24 cellular contexts compared by ENCODE assay signal in the genomic region with DNA sequence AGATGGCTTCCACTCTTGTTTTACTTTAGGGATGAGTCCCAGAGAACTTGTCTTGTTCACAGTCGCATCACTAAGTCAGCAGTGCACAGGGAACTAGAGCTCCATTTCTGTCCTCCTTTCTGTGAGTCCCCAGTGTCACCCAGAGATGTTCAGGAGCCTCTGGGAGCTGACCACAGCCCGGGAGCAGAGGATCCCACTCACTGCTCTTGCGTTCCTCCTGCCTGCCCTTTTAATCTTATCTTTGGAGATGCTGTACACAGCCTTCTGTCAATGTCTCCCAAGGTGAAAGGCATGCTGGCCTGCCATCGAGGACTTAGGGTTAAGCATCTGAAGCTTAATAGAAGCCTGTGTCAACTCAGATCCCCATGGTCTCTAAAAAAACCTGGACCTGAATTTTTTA.
"Had no signal": no experiment of that assay in that cellular context is flagged by ENCODE, and none has a peak within 500 bp of the region (broad histone marks: within the 10 kb centered on the region; RNA-seq: fewer than 3 reads in every experiment).

No MANE protein-coding gene starts in this region.

- H3K27me3 ChIP-seq: Peyer's patch had no signal

- H3K9me3 Mint-ChIP-seq: activated naive CD4-positive, alpha-beta T cell treated with anti-CD3 and anti-CD28 coated beads, Interleukin-2, amount 50 U/mL, for 24 hours; activated naive CD8-positive, alpha-beta T cell treated with anti-CD3 and anti-CD28 coated beads, Interleukin-2, amount 50 U/mL, for 24 hours; activated T-cell treated with anti-CD3 and anti-CD28 coated beads, Interleukin-2, amount 50 U/mL, for 4 hours; activated T-helper 2 cell treated with anti-CD3 and anti-CD28 coated beads, Interferon-gamma antibody, Interleukin-2, Interleukin-4, amounts not matched to agents 10 μg/mL and 5 μg/mL and 100 μg/mL, durations not matched to agents 14 hours and 24 hours and 36 hours; WTC11 had no signal

- H3K9me3 ChIP-seq: Peyer's patch had no signal

- H3K27ac Mint-ChIP-seq: activated naive CD8-positive, alpha-beta T cell treated with anti-CD3 and anti-CD28 coated beads, Interleukin-2, amount 50 U/mL, for 24 hours; T-helper 17 cell; WTC11 had no signal

- H3K4me1 ChIP-seq: Peyer's patch had no signal

- H3K27ac ChIP-seq: Peyer's patch had no signal

- H3K4me1 Mint-ChIP-seq: WTC11 had no signal

- ATAC-seq: activated naive CD8-positive, alpha-beta T cell treated with anti-CD3 and anti-CD28 coated beads, Interleukin-2, amount 50 U/mL, for 24 hours; activated T-cell treated with anti-CD3 and anti-CD28 coated beads, Interleukin-2, amount 50 U/mL, for 4 hours; T-helper 17 cell; WTC11 had no signal

- H3K4me3 Mint-ChIP-seq: activated naive CD4-positive, alpha-beta T cell treated with anti-CD3 and anti-CD28 coated beads, Interleukin-2, amount 50 U/mL, for 24 hours; activated naive CD8-positive, alpha-beta T cell treated with anti-CD3 and anti-CD28 coated beads, Interleukin-2, amount 50 U/mL, for 24 hours; activated T-cell treated with anti-CD3 and anti-CD28 coated beads, Interleukin-2, amount 50 U/mL, for 4 hours; T-helper 17 cell; WTC11 had no signal

- H3K27me3 Mint-ChIP-seq: activated naive CD4-positive, alpha-beta T cell treated with anti-CD3 and anti-CD28 coated beads, Interleukin-2, amount 50 U/mL, for 24 hours; activated naive CD8-positive, alpha-beta T cell treated with anti-CD3 and anti-CD28 coated beads, Interleukin-2, amount 50 U/mL, for 24 hours; T-helper 17 cell had no signal

- DNase-seq: activated CD4-positive, alpha-beta T cell treated with anti-CD3 and anti-CD28 coated beads for 48 hours; activated CD4-positive, alpha-beta T cell treated with anti-CD3 and anti-CD28 coated beads, Interleukin-2, amount 50 U/mL, for 4 hours; activated CD4-positive, CD25-positive, alpha-beta regulatory T cell treated with anti-CD3 and anti-CD28 coated beads, Interleukin-2, amount 50 U/mL, for 72 hours; activated CD8-positive, alpha-beta memory T cell treated with anti-CD3 and anti-CD28 coated beads for 24 hours; activated gamma-delta T cell treated with Interleukin-2 at 50 U/mL for 16 hours; activated naive CD8-positive, alpha-beta T cell treated with anti-CD3 and anti-CD28 coated beads, Interleukin-2, amount 50 U/mL, for 24 hours; activated T-cell treated with anti-CD3 and anti-CD28 coated beads, Interleukin-2, amount 50 U/mL, for 4 hours; amniotic stem cell; caudate nucleus; MM.1S; NCI-H1105; NCI-H1436; NCI-H1694 treated with DMSO at 0.1 percent for 48 hours; NCI-H2029 treated with DMSO at 0.1 percent for 48 hours; NCI-H510A treated with DMSO at 0.1 percent for 48 hours; NCI-H69; NK-92 treated with Interleukin-12 subunit alpha and Interleukin-12 subunit beta, amount 100 ng/mL, for 24 hours; Peyer's patch; SIG-M5; T-helper 17 cell; T-helper 9 cell had no signal

- H3K4me3 ChIP-seq: Peyer's patch had no signal
